8 cellular contexts compared by ENCODE assay signal in genomic region chr6:7589949-7590917, GRCh38. TPM values are rescaled to one million over a fixed set of nuclear protein-coding genes. Genes with fewer than 3 reads are reported as not detected.
DNase-seq lines count a peak whose midpoint lies in the region; ATAC-seq, FAIRE-seq and TF ChIP-seq lines count a peak whose summit lies in the region.

Gene SNRNP48, plus strand, starts transcription at chr6:7590198. Its CDS starts 60 bp downstream, at chr6:7590258.

- BruUV-seq in OCI-LY7 (replicated peaks; lab: Mats Ljungman, UMichigan), result no TSS peak

- DNase-seq in D721Med (ENCODE audit: insufficient read length, low spot score) (peak; percentile 56), HuH-7.5 (ENCODE audit: low spot score) (peak; percentile 52), OCI-LY7 (ENCODE audit: low spot score) (peak; percentile 95), activated T-cell treated with anti-CD3 and anti-CD28 coated beads for 1 hour (ENCODE audit: low read depth) (peak; percentile 88), epithelial cell of prostate (ENCODE audit: low read depth, low spot score) (peak; percentile 59), mucosa of descending colon (peak; percentile 95 to 99 (median 97))
- DNase-seq in stimulated activated CD8-positive, alpha-beta memory T cell treated with anti-CD3 and anti-CD28 coated beads, Interleukin-4, amount 100 ng/mL, for 24 hours (ENCODE audit: low read depth), result peak; percentile 90

- TF ChIP-seq CTCF in D721Med (IDR thresholded peaks at IDR 0.05; ENCODE audit: insufficient read depth, missing control alignments) (no peak), OCI-LY7 (conservative IDR thresholded peaks at IDR 0.05; ENCODE audit: low read length) (no peak), mucosa of descending colon (IDR thresholded peaks at IDR 0.05) (no peak)

- no peaks in the 10 kb centered on the region for H3K9me3 ChIP-seq in OCI-LY7 (ENCODE audit: low read length)
- no peaks in the 10 kb centered on the region for H3K9me3 ChIP-seq in mucosa of descending colon

- H3K4me2 ChIP-seq in OCI-LY7 (ENCODE audit: low read length), result peak within 1 kb of the TSS; percentile 76

- H3K4me1 ChIP-seq in OCI-LY7 (ENCODE audit: insufficient read depth, low read length, poor library complexity, severe bottlenecking), result peaks cover 20% of the 10 kb centered on the region
- peaks cover 18% of the 10 kb centered on the region for H3K4me1 ChIP-seq in mucosa of descending colon (ENCODE audit: low read depth)

- POLR2A ChIA-PET in OCI-LY7 (lab: Charles Lee), result interaction anchor here (0.6 to 1.4 kb wide), 12 partner anchors 9 to 903 kb away, joined by 3 to 10 read pairs (median 3); no protein-coding TSS in a partner anchor

- H3K79me2 ChIP-seq in OCI-LY7 (ENCODE audit: insufficient read depth, low read depth, low read length), result peaks cover 33% of the 10 kb centered on the region

- intact Hi-C loops in OCI-LY7 (cut with micrococcal nuclease; ENCODE audit: unreplicated experiment) (loop anchor here (1.0 kb wide), 1 partner anchor 201 kb away; the partner anchor contains the start of genes CAGE1 and RIOK1), mucosa of descending colon (cut with DNase I, micrococcal nuclease) (loop anchor here in 1 of 2 donors (10.0 kb wide), 1 partner anchor 185 kb away; no protein-coding TSS in a partner anchor)

- peak within 1 kb of the TSS; percentile 95 for H2AFZ ChIP-seq in OCI-LY7 (ENCODE audit: low read length)

- H3K27ac ChIP-seq in OCI-LY7 (ENCODE audit: low read depth, low read length, poor library complexity, severe bottlenecking) (peak within 1 kb of the TSS; percentile 28), epithelial cell of prostate (peak within 1 kb of the TSS; percentile 65)

- peaks cover 10% of the 10 kb centered on the region for H4K20me1 ChIP-seq in OCI-LY7 (ENCODE audit: insufficient read depth, low read length)

- peak within 1 kb of the TSS; percentile 88 for H3K4me3 ChIP-seq in OCI-LY7 (ENCODE audit: low read depth, low read length, poor library complexity, severe bottlenecking)
- H3K4me3 ChIP-seq in mucosa of descending colon, result peak within 1 kb of the TSS; percentile 86

- ATAC-seq in GM21526 (IDR thresholded peaks at IDR 0.05; ENCODE audit: low FRiP score, unreplicated experiment), result peak; percentile 100
- peak; percentile 95 for ATAC-seq in mucosa of descending colon

- no peak for FAIRE-seq in D721Med (lab: Jason Lieb, UNC)

- peaks cover 28% of the 10 kb centered on the region for H3K36me3 ChIP-seq in OCI-LY7 (ENCODE audit: insufficient read depth, low read length)
- H3K36me3 ChIP-seq in mucosa of descending colon (ENCODE audit: low read depth), result no peaks in the 10 kb centered on the region

- no peaks in the 10 kb centered on the region for H3K9me2 ChIP-seq in OCI-LY7 (ENCODE audit: insufficient read depth, low read length)

- CTCF ChIA-PET in OCI-LY7 (lab: Charles Lee; ENCODE audit: unreplicated experiment), result interaction anchor here (0.5 to 0.9 kb wide), 3 partner anchors 26 to 327 kb away, joined by 3 to 4 read pairs (median 3); no protein-coding TSS in a partner anchor

RNA-seq across cellular contexts. Expression of gene SNRNP48, which starts in this region (rescaled TPM):
- 19.8 and 24.1 TPM in 2 replicates for total RNA-seq in OCI-LY7 (2014; rRNA removed; shearing (Covaris generic))
- total RNA-seq in OCI-LY7 (2022) (30.2 and 33.4 TPM in 2 replicates), mucosa of descending colon (10 to 100 TPM; 10.6 to 14.2 (median 11.0) TPM)

Comparison
In these comparisons a context has a peak if more than half of its experiments do, and no peak if none do; other contexts are left out.
1. Peak in every context shown above with its lines: DNase-seq, ATAC-seq, H3K4me3 ChIP-seq and H3K27ac ChIP-seq.